In the genomic region with DNA sequence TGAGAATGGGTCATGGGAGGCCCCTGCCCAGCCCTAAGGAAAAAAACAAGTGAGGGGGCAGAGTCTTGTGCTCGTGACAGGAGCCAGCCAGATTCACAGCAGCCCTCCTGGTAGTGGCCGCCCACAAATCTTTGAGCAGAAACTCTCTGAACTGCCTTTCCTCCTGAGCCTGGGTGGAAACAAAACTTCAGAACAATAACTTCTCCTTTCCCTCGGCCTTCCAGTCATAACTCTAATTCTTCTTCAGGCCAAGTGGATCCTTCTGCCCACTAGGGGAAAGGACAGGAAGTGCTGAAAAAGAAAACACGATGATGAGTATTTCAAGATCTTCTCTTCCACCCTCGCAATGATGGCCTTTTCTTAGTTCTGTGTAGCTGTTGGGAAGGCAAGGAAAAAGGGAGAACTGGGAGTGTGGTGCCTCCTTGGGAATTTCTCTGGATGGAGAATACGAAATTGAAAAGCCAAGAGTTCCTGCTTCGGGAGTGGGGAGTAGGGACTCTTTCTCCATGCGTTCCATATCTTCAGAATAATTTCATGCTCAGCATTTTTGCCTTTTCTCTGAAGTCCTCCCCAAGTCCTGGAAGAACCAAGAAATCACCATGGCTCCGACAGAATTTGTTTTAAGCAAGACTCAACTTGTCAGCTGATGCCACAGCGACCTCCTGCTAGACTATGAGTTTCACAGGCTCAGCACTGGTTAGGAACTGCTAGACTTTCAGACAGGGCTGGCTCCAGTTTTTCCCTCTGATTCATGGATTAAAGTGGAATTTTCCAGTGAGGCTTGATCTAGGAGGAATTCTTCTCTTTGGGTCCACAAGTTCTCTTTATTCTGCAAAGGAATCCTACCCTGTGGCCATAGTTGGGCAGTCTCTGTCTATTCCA, we compare ENCODE assay signal across 10 cellular contexts.
A peak's percentile ranks its signal among the peaks of the same experiment; 100 is the strongest.
DNase-seq lines count a peak whose midpoint lies in the region; ATAC-seq and TF ChIP-seq lines count a peak whose summit lies in the region.
"Had no signal": no experiment of that assay in that cellular context is flagged by ENCODE, and none has a peak within 500 bp of the region (broad histone marks: within the 10 kb centered on the region; RNA-seq: fewer than 3 reads in every experiment).

No MANE protein-coding gene starts in this region.

- H3K4me1 ChIP-seq in GM23248 (ENCODE audit: insufficient read depth) (peaks cover 36% of the 10 kb centered on the region), Peyer's patch (peaks cover 0 to 5% (median 0%) of the 10 kb centered on the region in 4 donors), heart right ventricle (peaks cover 3 to 39% (median 27%) of the 10 kb centered on the region in 9 donors), suprapubic skin (peaks cover 18% of the 10 kb centered on the region)

- H3K4me3 ChIP-seq in GM23248 = peak overlapping the region; percentile 53
- no peak overlapping the region for H3K4me3 ChIP-seq in Peyer's patch
- H3K4me3 ChIP-seq in heart right ventricle = no peak overlapping the region
- H3K4me3 ChIP-seq in suprapubic skin = no peak overlapping the region

- no peaks in the 10 kb centered on the region for H3K79me2 ChIP-seq in GM23248 (ENCODE audit: insufficient read depth)

- H3K4me2 ChIP-seq in GM23248 (ENCODE audit: unreplicated experiment) = peak overlapping the region; percentile 82

- peak overlapping the region; percentile 56 for H3K9ac ChIP-seq in GM23248

- DNase-seq in GM23248 (peak; percentile 80), Peyer's patch (no peak), heart right ventricle (no peak), suprapubic skin (ENCODE audit: low spot score in 2 of 2) (no peak), GM19238 (ENCODE audit: insufficient read length, low spot score) (no peak), NCI-H1694 (lab: John Stamatoyannopoulos, UW) (no peak)
- no peak for DNase-seq in stimulated activated naive CD4-positive, alpha-beta T cell (lab: John Stamatoyannopoulos, UW)
- DNase-seq: activated CD4-positive, alpha-beta T cell treated with anti-CD3 and anti-CD28 coated beads, Interleukin-2, amount 50 U/mL, for 4 hours; NCI-H1417 treated with DMSO at 0.1 percent for 48 hours had no signal

- H3K27me3 ChIP-seq in GM23248 (replicated peaks; ENCODE audit: insufficient read depth) = no peaks in the 10 kb centered on the region
- H3K27me3 ChIP-seq in Peyer's patch = no peaks in the 10 kb centered on the region
- no peaks in the 10 kb centered on the region for H3K27me3 ChIP-seq in heart right ventricle
- no peaks in the 10 kb centered on the region for H3K27me3 ChIP-seq in suprapubic skin

- WGBS in GM23248 (ENCODE audit: low coverage in 1 of 2, low lambda C conversion rate in 2 of 2, missing lambda C conversion rate in 2 of 2), 2 experiments = 5 to 9% methylated on average over 10 of the region's 10 CpGs
- WGBS in heart right ventricle, 2 donors = 57 to 70% methylated on average over 10 of the region's 10 CpGs
- WGBS in suprapubic skin = 46% methylated on average over 10 of the region's 10 CpGs

- intact Hi-C loops in heart right ventricle (cut with DNase I) = loop anchor here in 1 of 10 donors (5.0 kb wide), 1 partner anchor 194 kb away; no protein-coding TSS in a partner anchor

- ATAC-seq in heart right ventricle (peak; percentile 24 to 66 (median 61)), HG03469 (IDR thresholded peaks at IDR 0.05; ENCODE audit: unreplicated experiment) (no peak)

- H3K36me3 ChIP-seq in GM23248 (ENCODE audit: low read depth) (no peaks in the 10 kb centered on the region), Peyer's patch (no peaks in the 10 kb centered on the region), heart right ventricle (no peaks in the 10 kb centered on the region), suprapubic skin (no peaks in the 10 kb centered on the region)

- peak overlapping the region; percentile 76 for H3K27ac ChIP-seq in GM23248
- no peak overlapping the region for H3K27ac ChIP-seq in Peyer's patch
- peak overlapping the region; percentile 27 to 80 (median 52) for H3K27ac ChIP-seq in heart right ventricle
- peak overlapping the region; percentile 61 for H3K27ac ChIP-seq in suprapubic skin

- H3K9me3 ChIP-seq in GM23248 (ENCODE audit: low read depth) (no peaks in the 10 kb centered on the region), Peyer's patch (no peaks in the 10 kb centered on the region), heart right ventricle (no peaks in the 10 kb centered on the region), suprapubic skin (no peaks in the 10 kb centered on the region)

- peaks cover 22% of the 10 kb centered on the region for H3F3A ChIP-seq in GM23248 (ENCODE audit: insufficient read depth)

- TF ChIP-seq POLR2A in Peyer's patch (IDR thresholded peaks at IDR 0.05) (no peak), suprapubic skin (IDR thresholded peaks at IDR 0.05) (no peak)

- TF ChIP-seq EP300 in suprapubic skin (IDR thresholded peaks at IDR 0.05) = no peak

- H2AFZ ChIP-seq in GM23248 = peak overlapping the region; percentile 89

- H3K9me2 ChIP-seq in GM23248 (ENCODE audit: insufficient read depth) = no peaks in the 10 kb centered on the region

- H4K20me1 ChIP-seq in GM23248 (ENCODE audit: insufficient read depth) = no peaks in the 10 kb centered on the region

- in situ Hi-C loops in GM23248 (cut with MboI) = no loop called here

- TF ChIP-seq CTCF in Peyer's patch (IDR thresholded peaks at IDR 0.05) (peak in 5 of 6 experiments; percentile 16 to 36 (median 34)), heart right ventricle (IDR thresholded peaks at IDR 0.05) (peak in 6 of 9 donors; percentile 34 to 49 (median 44)), suprapubic skin (IDR thresholded peaks at IDR 0.05) (peak; percentile 3 to 23)

Comparison
In these comparisons a context has a peak if more than half of its experiments do, and no peak if none do; other contexts are left out.
1. H3K27ac ChIP-seq: peak in GM23248 (single experiment), heart right ventricle (10 of 10) and suprapubic skin (single experiment); none in Peyer's patch (0 of 4).
2. Peak in every context shown above with its lines, with median percentiles within 50 percentile points of each other: CTCF ChIP-seq.